In the genomic region with DNA sequence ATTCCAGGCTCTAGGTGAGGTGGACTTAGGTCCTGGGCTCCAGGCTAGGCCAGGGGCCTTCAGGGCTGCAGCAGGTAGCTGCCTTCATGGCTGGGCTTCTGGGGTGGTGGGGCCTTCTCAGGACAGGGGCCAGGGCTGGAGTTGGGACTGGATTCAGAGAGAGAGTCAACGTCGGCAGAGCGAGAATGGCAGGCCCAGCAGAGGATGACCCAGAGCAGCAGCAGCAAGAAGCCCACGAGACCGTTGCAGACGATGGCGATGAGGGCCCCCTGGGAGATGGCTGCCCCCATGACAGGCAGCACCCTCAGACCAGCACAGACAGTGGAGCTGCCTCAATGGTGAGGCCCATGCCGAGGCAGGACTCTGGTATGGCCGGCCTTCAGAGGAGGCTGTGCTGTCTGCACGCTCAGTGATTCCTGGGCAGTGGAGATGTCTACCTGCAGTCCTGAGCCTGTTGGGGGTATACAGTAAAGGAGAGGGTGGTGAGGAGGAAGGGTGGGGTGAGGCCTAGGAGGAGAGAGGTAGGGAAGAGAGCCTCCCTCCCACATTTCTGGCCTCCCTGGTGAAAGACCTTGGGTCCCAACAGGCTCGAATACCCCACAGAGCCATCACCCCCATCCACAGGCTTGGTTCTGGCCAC, we compare ENCODE assay signal across 22 cellular contexts. TPM values are rescaled to one million over a fixed set of nuclear protein-coding genes. Genes with fewer than 3 reads are reported as not detected.
A peak's percentile ranks its signal among the peaks of the same experiment; 100 is the strongest.
DNase-seq lines count a peak whose midpoint lies in the region; ATAC-seq and TF ChIP-seq lines count a peak whose summit lies in the region.
"Had no signal": no experiment of that assay in that cellular context is flagged by ENCODE, and none has a peak within 500 bp of the region (broad histone marks: within the 10 kb centered on the region; RNA-seq: fewer than 3 reads in every experiment).

No MANE protein-coding gene starts in this region.

- ATAC-seq in GM18505 (IDR thresholded peaks at IDR 0.05; ENCODE audit: unreplicated experiment) = no peak
- ATAC-seq in GM21576 (IDR thresholded peaks at IDR 0.05; ENCODE audit: unreplicated experiment) = no peak
- ATAC-seq: GM12878, left ventricle myocardium superior had no signal

- CTCF ChIA-PET in Caco-2 (lab: Charles Lee) = no interaction called here

- BruUV-seq in Caco-2 (replicated peaks; lab: Mats Ljungman, UMichigan) = no TSS peak

- H3K36me3 ChIP-seq in Caco-2 (ENCODE audit: control insufficient read depth, insufficient read depth, low read length) = no peaks in the 10 kb centered on the region
- H3K36me3 ChIP-seq in NT2/D1 (ENCODE audit: insufficient read depth, insufficient read length, low read length) = no peaks in the 10 kb centered on the region
- no peaks in the 10 kb centered on the region for H3K36me3 ChIP-seq in iPS-15b (ENCODE audit: control insufficient read depth, insufficient read depth, low read length)
- no peaks in the 10 kb centered on the region for H3K36me3 ChIP-seq in neural progenitor cell
- H3K36me3 ChIP-seq: transverse colon, WERI-Rb-1 had no signal

- TF ChIP-seq CTCF in Caco-2 (IDR thresholded peaks at IDR 0.05; ENCODE audit: insufficient read depth in 1 of 2, low read depth in 1 of 2, low read length in 1 of 2, severe bottlenecking in 1 of 2, unreplicated experiment in 1 of 2) (no peak), neural progenitor cell (IDR thresholded peaks at IDR 0.05) (no peak)

- H3K4me2 ChIP-seq in neural progenitor cell = peak overlapping the region; percentile 100

- H3K4me1 Mint-ChIP-seq in Caco-2 (ENCODE audit: low read depth, unreplicated experiment) (peaks cover 7% of the 10 kb centered on the region), neural progenitor cell (peaks cover 22% of the 10 kb centered on the region)
- peaks cover 17% of the 10 kb centered on the region for H3K4me1 Mint-ChIP-seq in activated T-helper 2 cell treated with anti-CD3 and anti-CD28 coated beads, Interferon-gamma antibody, Interleukin-2, Interleukin-4, amounts not matched to agents 10 μg/mL and 5 μg/mL and 100 μg/mL, durations not matched to agents 14 hours and 24 hours and 36 hours (ENCODE audit: low read depth)

- H3K36me3 Mint-ChIP-seq in Caco-2 (ENCODE audit: insufficient read depth, unreplicated experiment) (no peaks in the 10 kb centered on the region), neural progenitor cell (peaks cover 3% of the 10 kb centered on the region)
- H3K36me3 Mint-ChIP-seq in activated T-helper 2 cell treated with anti-CD3 and anti-CD28 coated beads, Interferon-gamma antibody, Interleukin-2, Interleukin-4, amounts not matched to agents 10 μg/mL and 5 μg/mL and 100 μg/mL, durations not matched to agents 14 hours and 24 hours and 36 hours (ENCODE audit: low read depth) = no peaks in the 10 kb centered on the region

- POLR2A ChIA-PET in Caco-2 (lab: Charles Lee) = no interaction called here

- intact Hi-C loops in Caco-2 (cut with micrococcal nuclease; ENCODE audit: unreplicated experiment) = loop anchor here (2.0 kb wide), 1 partner anchor 69 kb away; no protein-coding TSS in a partner anchor
- intact Hi-C loops in activated T-helper 2 cell treated with anti-CD3 and anti-CD28 coated beads, Interferon-gamma antibody, Interleukin-2, Interleukin-4, amounts not matched to agents 10 μg/mL and 5 μg/mL and 100 μg/mL, durations not matched to agents 14 hours and 24 hours and 36 hours (cut with micrococcal nuclease) = no loop called here

- no peak for TF ChIP-seq POLR2A in GM18505 (IDR thresholded peaks at IDR 0.05; ENCODE audit: borderline replicate concordance, extremely low read depth, insufficient read depth, insufficient read length)

- no peaks in the 10 kb centered on the region for H3K9me3 Mint-ChIP-seq in Caco-2 (ENCODE audit: unreplicated experiment)
- no peaks in the 10 kb centered on the region for H3K9me3 Mint-ChIP-seq in neural progenitor cell
- H3K9me3 Mint-ChIP-seq in activated T-helper 2 cell treated with anti-CD3 and anti-CD28 coated beads, Interferon-gamma antibody, Interleukin-2, Interleukin-4, amounts not matched to agents 10 μg/mL and 5 μg/mL and 100 μg/mL, durations not matched to agents 14 hours and 24 hours and 36 hours = no peaks in the 10 kb centered on the region
- H3K9me3 Mint-ChIP-seq: stimulated activated naive CD8-positive, alpha-beta T cell treated with anti-CD3 and anti-CD28 coated beads, Interleukin-15, Interleukin-2, amounts not matched to agents 100 ng/mL and 50 ng/mL, for 24 hours had no signal

- H3K4me3 Mint-ChIP-seq in Caco-2 (ENCODE audit: unreplicated experiment) (peak overlapping the region; percentile 20), neural progenitor cell (peak overlapping the region; percentile 55)
- no peak overlapping the region for H3K4me3 Mint-ChIP-seq in activated T-helper 2 cell treated with anti-CD3 and anti-CD28 coated beads, Interferon-gamma antibody, Interleukin-2, Interleukin-4, amounts not matched to agents 10 μg/mL and 5 μg/mL and 100 μg/mL, durations not matched to agents 14 hours and 24 hours and 36 hours (ENCODE audit: low read depth)

- no peaks in the 10 kb centered on the region for H3K79me2 ChIP-seq in neural progenitor cell (ENCODE audit: low read depth)

- H3K4me3 ChIP-seq in Caco-2 (ENCODE audit: low read depth, low read length) (no peak overlapping the region), NT2/D1 (ENCODE audit: insufficient read length, low read depth) (no peak overlapping the region), iPS-15b (ENCODE audit: low read depth, low read length) (peak overlapping the region; percentile 78), neural progenitor cell (peak overlapping the region; percentile 99)
- H3K4me3 ChIP-seq: GM12878 had no signal

- H3K4me1 ChIP-seq in Caco-2 (peaks cover 3% of the 10 kb centered on the region; the same call in 1 of the 2 replicates), NT2/D1 (ENCODE audit: insufficient read depth, insufficient read length) (peaks cover 6% of the 10 kb centered on the region), iPS-15b (ENCODE audit: control insufficient read depth, insufficient read depth, low read length) (peaks cover 8% of the 10 kb centered on the region), neural progenitor cell (peaks cover 13% of the 10 kb centered on the region)

- H3F3A ChIP-seq in neural progenitor cell (ENCODE audit: low read depth) = peaks cover 6% of the 10 kb centered on the region

- H4K20me1 ChIP-seq in neural progenitor cell (ENCODE audit: low read depth) = no peaks in the 10 kb centered on the region

- H3K27ac Mint-ChIP-seq in Caco-2 (ENCODE audit: unreplicated experiment) (no peak overlapping the region), neural progenitor cell (no peak overlapping the region)
- no peak overlapping the region for H3K27ac Mint-ChIP-seq in activated T-helper 2 cell treated with anti-CD3 and anti-CD28 coated beads, Interferon-gamma antibody, Interleukin-2, Interleukin-4, amounts not matched to agents 10 μg/mL and 5 μg/mL and 100 μg/mL, durations not matched to agents 14 hours and 24 hours and 36 hours
- H3K27ac Mint-ChIP-seq: stimulated activated naive CD8-positive, alpha-beta T cell treated with anti-CD3 and anti-CD28 coated beads, Interleukin-15, Interleukin-2, amounts not matched to agents 100 ng/mL and 50 ng/mL, for 24 hours had no signal

- H3K9ac ChIP-seq in NT2/D1 (ENCODE audit: insufficient read length, low read depth) = peak overlapping the region; percentile 83
- no peak overlapping the region for H3K9ac ChIP-seq in iPS-15b (ENCODE audit: low read depth, low read length)
- H3K9ac ChIP-seq in neural progenitor cell = no peak overlapping the region

- DNase-seq in Caco-2 (no peak), NT2/D1 (ENCODE audit: low read depth, low spot score) (no peak), neural progenitor cell (ENCODE audit: low spot score) (no peak), middle frontal gyrus (ENCODE audit: extremely low spot score, low spot score) (no peak)
- DNase-seq in activated T-helper 2 cell treated with anti-CD3 and anti-CD28 coated beads, Interferon-gamma antibody, Interleukin-2, Interleukin-4, amounts not matched to agents 10 μg/mL and 5 μg/mL and 100 μg/mL, durations not matched to agents 14 hours and 24 hours and 36 hours (ENCODE audit: low spot score) = no peak
- DNase-seq: activated CD4-positive, alpha-beta T cell treated with anti-CD3 and anti-CD28 coated beads, Interleukin-2, amount 50 U/mL, for 48 hours; activated T-cell treated with anti-CD3 and anti-CD28 coated beads for 4 hours; left ventricle myocardium superior; NCI-H2081 treated with DMSO at 0.1 percent for 48 hours; NCI-H82; SIG-M5; stimulated activated CD4-positive, alpha-beta T cell treated with anti-CD3 and anti-CD28 coated beads, Interleukin-4, amount 100 ng/mL, for 4 hours; transverse colon; WERI-Rb-1 had no signal

- no peak overlapping the region for H3K27ac ChIP-seq in neural progenitor cell
- H3K27ac ChIP-seq: WERI-Rb-1 had no signal

- H3K27me3 Mint-ChIP-seq in Caco-2 (ENCODE audit: insufficient read depth, unreplicated experiment) (peaks cover 14% of the 10 kb centered on the region), neural progenitor cell (ENCODE audit: insufficient read depth, low read depth) (peaks cover 6% of the 10 kb centered on the region)
- peaks cover 42% of the 10 kb centered on the region for H3K27me3 Mint-ChIP-seq in activated T-helper 2 cell treated with anti-CD3 and anti-CD28 coated beads, Interferon-gamma antibody, Interleukin-2, Interleukin-4, amounts not matched to agents 10 μg/mL and 5 μg/mL and 100 μg/mL, durations not matched to agents 14 hours and 24 hours and 36 hours (ENCODE audit: low read depth)

- H2AFZ ChIP-seq in neural progenitor cell (replicated peaks) = no peak overlapping the region

- H3K27me3 ChIP-seq in Caco-2 (replicated peaks; ENCODE audit: control insufficient read depth, insufficient read depth, low read length) = no peaks in the 10 kb centered on the region
- peaks cover 31% of the 10 kb centered on the region for H3K27me3 ChIP-seq in NT2/D1 (ENCODE audit: insufficient read depth, insufficient read length)
- H3K27me3 ChIP-seq in iPS-15b (ENCODE audit: control insufficient read depth, insufficient read depth, low read length) = peaks cover 29% of the 10 kb centered on the region
- peaks cover 39% of the 10 kb centered on the region for H3K27me3 ChIP-seq in neural progenitor cell

- H3K9me3 ChIP-seq in Caco-2 (no peaks in the 10 kb centered on the region), NT2/D1 (ENCODE audit: insufficient read depth, low read length) (no peaks in the 10 kb centered on the region), iPS-15b (ENCODE audit: control insufficient read depth, insufficient read depth, low read length) (no peaks in the 10 kb centered on the region), neural progenitor cell (ENCODE audit: low read depth) (no peaks in the 10 kb centered on the region)
- H3K9me3 ChIP-seq: transverse colon had no signal

RNA-seq across cellular contexts. Expression of a gene that starts 1.3 kb away (rescaled TPM):
- total RNA-seq in Caco-2 (2022) = 1.00 and 2.1 TPM in 2 replicates
- total RNA-seq in neural progenitor cell (ENCODE audit: low replicate concordance) = 4.4 and 21.3 TPM in 2 replicates
- not detected in 2 replicates for total RNA-seq in activated T-helper 2 cell treated with anti-CD3 and anti-CD28 coated beads, Interferon-gamma antibody, Interleukin-2, Interleukin-4, amounts not matched to agents 10 μg/mL and 5 μg/mL and 100 μg/mL, durations not matched to agents 14 hours and 24 hours and 36 hours
- total RNA-seq: bronchial epithelial cell, GM12878, MCF 10A, omental fat pad had no signal

Comparison
In these comparisons a context has a peak if more than half of its experiments do, and no peak if none do; other contexts are left out.
1. H3K4me3 ChIP-seq: peak in iPS-15b (single experiment) and neural progenitor cell (single experiment); none in Caco-2 (single experiment) and NT2/D1 (single experiment).